In the genomic region with DNA sequence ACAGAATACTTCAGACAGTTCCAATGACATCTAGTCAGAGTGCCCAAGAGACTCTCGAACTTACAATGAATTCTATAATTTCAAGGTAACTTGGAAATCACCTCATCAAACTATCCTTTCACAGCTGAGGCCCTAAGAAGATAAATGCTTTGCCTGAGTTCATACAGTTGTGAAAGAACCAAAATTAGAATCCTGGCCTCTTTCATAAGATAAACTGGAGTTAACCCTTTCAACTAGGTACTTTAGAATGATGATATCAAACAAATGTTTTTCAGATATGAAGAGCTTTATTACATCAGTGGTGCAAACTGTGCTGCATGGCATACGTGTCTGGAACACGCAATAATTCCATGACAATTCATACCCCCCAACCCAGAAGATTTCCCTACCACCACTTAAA, we compare ENCODE assay signal across 1 cellular context.
TF ChIP-seq lines count a peak whose summit lies in the region.

No MANE protein-coding gene starts in this region.

TF ChIP-seq in K562, 482 proteins besides CTCF, POLR2A, EP300 and RAD21:
- TF ChIP-seq MBD1 (CRISPR knock-in tag; IDR thresholded peaks at IDR 0.05): no peak
- TF ChIP-seq BRF1 (IDR thresholded peaks at IDR 0.05; ENCODE audit: borderline replicate concordance, extremely low read depth, insufficient read length): no peak
- no peak for TF ChIP-seq CXXC5 (CRISPR knock-in tag; IDR thresholded peaks at IDR 0.05)
- no peak for TF ChIP-seq ELK3 (CRISPR knock-in tag; IDR thresholded peaks at IDR 0.05)
- TF ChIP-seq PHF8 (IDR thresholded peaks at IDR 0.05; ENCODE audit: borderline replicate concordance, low read length): no peak
- no peak for TF ChIP-seq DIDO1 (tag; IDR thresholded peaks at IDR 0.05; ENCODE audit: low read depth)
- TF ChIP-seq, protein P1, sequence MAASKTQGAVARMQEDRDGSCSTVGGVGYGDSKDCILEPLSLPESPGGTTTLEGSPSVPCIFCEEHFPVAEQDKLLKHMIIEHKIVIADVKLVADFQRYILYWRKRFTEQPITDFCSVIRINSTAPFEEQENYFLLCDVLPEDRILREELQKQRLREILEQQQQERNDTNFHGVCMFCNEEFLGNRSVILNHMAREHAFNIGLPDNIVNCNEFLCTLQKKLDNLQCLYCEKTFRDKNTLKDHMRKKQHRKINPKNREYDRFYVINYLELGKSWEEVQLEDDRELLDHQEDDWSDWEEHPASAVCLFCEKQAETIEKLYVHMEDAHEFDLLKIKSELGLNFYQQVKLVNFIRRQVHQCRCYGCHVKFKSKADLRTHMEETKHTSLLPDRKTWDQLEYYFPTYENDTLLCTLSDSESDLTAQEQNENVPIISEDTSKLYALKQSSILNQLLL (CRISPR knock-in tag; IDR thresholded peaks at IDR 0.05; ENCODE audit: borderline replicate concordance): peak; percentile 67; the same call in 1 of the 2 replicates
- no peak for TF ChIP-seq KDM1A (IDR thresholded peaks at IDR 0.05)
